15 cellular contexts compared by ENCODE assay signal in the genomic region with DNA sequence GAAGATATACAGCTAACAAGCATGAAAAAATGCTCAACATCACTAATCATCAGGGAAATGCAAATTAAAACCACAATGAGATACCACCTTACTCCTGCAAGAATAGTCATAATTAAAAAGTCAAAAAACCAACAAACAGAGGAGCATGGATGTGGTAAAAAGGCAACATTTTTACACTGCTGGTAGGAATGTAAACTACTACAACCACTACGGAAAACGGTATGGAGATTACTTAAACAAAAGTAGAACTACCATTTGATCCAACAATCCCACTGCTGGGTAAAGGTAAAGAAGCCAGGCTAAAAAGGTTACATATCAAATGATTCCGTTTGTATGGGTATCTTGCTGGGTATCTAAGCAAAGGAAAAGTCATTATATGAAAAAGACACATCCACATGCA. TPM values are rescaled to one million over a fixed set of nuclear protein-coding genes. Genes with fewer than 3 reads are reported as not detected.
A peak's percentile ranks its signal among the peaks of the same experiment; 100 is the strongest.
DNase-seq lines count a peak whose midpoint lies in the region; ATAC-seq, FAIRE-seq and TF ChIP-seq lines count a peak whose summit lies in the region.
"Had no signal": no experiment of that assay in that cellular context is flagged by ENCODE, and none has a peak within 500 bp of the region (broad histone marks: within the 10 kb centered on the region; RNA-seq: fewer than 3 reads in every experiment).

No MANE protein-coding gene starts in this region.

- no peak for TF ChIP-seq RAD21 in H1 (IDR thresholded peaks at IDR 0.05 in 1 of 2, conservative IDR thresholded peaks at IDR 0.05 in 1 of 2; ENCODE audit: low read depth in 2 of 2, low read length in 2 of 2)

- H4K8ac ChIP-seq in H1 (ENCODE audit: extremely low read depth, insufficient read depth, low read length), result no peak overlapping the region

- H3K36me3 ChIP-seq in SJSA1 (0 out of 2 replicates have a peak, but pooled peaks cover 3% of the 10 kb centered on the region), H1 (ENCODE audit: control insufficient read depth in 2 of 4, insufficient read depth in 4 of 4, low read length in 3 of 4) (peaks cover 0 to 9% (median 3%) of the 10 kb centered on the region in 4 experiments; a peak in 2 of 8 replicates)

- no peak overlapping the region for H2BK12ac ChIP-seq in H1 (ENCODE audit: low read depth, low read length)

- no peaks in the 10 kb centered on the region for H4K20me1 ChIP-seq in H1 (replicated peaks in 1 of 2; ENCODE audit: control insufficient read depth in 1 of 2, insufficient read depth in 2 of 2, low read length in 2 of 2)

- TF ChIP-seq CTCF in H1 (IDR thresholded peaks at IDR 0.05; ENCODE audit: control extremely low read depth in 1 of 3, insufficient read depth in 1 of 3, low read depth in 1 of 3, low read length in 3 of 3) (no peak), neural crest cell (conservative IDR thresholded peaks at IDR 0.05) (peak; percentile 24)

- no peak overlapping the region for H2BK120ac ChIP-seq in H1 (replicated peaks; ENCODE audit: low read depth, low read length)

- H3K27ac ChIP-seq in SJSA1 (peak overlapping the region; percentile 1; the same call in 1 of the 2 replicates), H1 (ENCODE audit: low read depth, low read length) (no peak overlapping the region)

- peaks cover 0 to 84% of the 10 kb centered on the region in 2 experiments; a peak in 2 of 4 replicates for H3K79me2 ChIP-seq in H1 (ENCODE audit: control insufficient read depth in 1 of 2, insufficient read depth in 2 of 2, low read length in 2 of 2)

- H3K4me2 ChIP-seq in H1 (ENCODE audit: insufficient read depth in 1 of 2, low read depth in 2 of 2, low read length in 2 of 2), result no peak overlapping the region

- no peak for ATAC-seq in left colon

- H3K56ac ChIP-seq in H1 (replicated peaks; ENCODE audit: insufficient read length, low read depth, low read length), result no peak overlapping the region

- H3K4ac ChIP-seq in H1 (replicated peaks; ENCODE audit: insufficient read length, low read depth, low read length), result no peak overlapping the region

- H3K27me3 ChIP-seq in SJSA1 (replicated peaks) (no peaks in the 10 kb centered on the region), H1 (replicated peaks in 1 of 4; ENCODE audit: control insufficient read depth in 3 of 4, extremely low read depth in 1 of 4, insufficient read depth in 3 of 4, low read length in 3 of 4) (no peaks in the 10 kb centered on the region)

- H3K27me3 Mint-ChIP-seq in neural crest cell (ENCODE audit: low read depth), result no peaks in the 10 kb centered on the region

- H2BK5ac ChIP-seq in H1 (ENCODE audit: low read depth, low read length), result no peak overlapping the region

- no peak overlapping the region for H2AFZ ChIP-seq in H1 (ENCODE audit: low read length)

- no peak overlapping the region for H2AK5ac ChIP-seq in H1 (ENCODE audit: low read depth, low read length)

- peaks cover 7% of the 10 kb centered on the region; the same call in 1 of the 2 replicates for H3K79me1 ChIP-seq in H1 (ENCODE audit: low read depth, low read length)

- H2BK15ac ChIP-seq in H1 (ENCODE audit: low read length), result no peak overlapping the region

- H3K27ac Mint-ChIP-seq in neural crest cell (ENCODE audit: unreplicated experiment), result no peak overlapping the region

- H3K14ac ChIP-seq in H1 (ENCODE audit: insufficient read length), result no peak overlapping the region

- H3K9me3 ChIP-seq in SJSA1 (replicated peaks) (no peaks in the 10 kb centered on the region), H1 (ENCODE audit: insufficient read depth in 2 of 2, low read depth in 1 of 2, low read length in 1 of 2) (peaks cover 12 to 22% of the 10 kb centered on the region in 2 experiments; a peak in 3 of 4 replicates)

- no peaks in the 10 kb centered on the region for H3K23me2 ChIP-seq in H1 (ENCODE audit: low read depth, low read length)

- peaks cover 31% of the 10 kb centered on the region for H3K4me1 ChIP-seq in SJSA1 (replicated peaks)
- peaks cover 0 to 4% (median 1%) of the 10 kb centered on the region in 4 experiments; a peak in 1 of 7 replicates for H3K4me1 ChIP-seq in H1 (replicated peaks in 1 of 4; ENCODE audit: control insufficient read depth in 3 of 4, insufficient read depth in 4 of 4, low read length in 3 of 4)

- H3K4me1 Mint-ChIP-seq in neural crest cell, result peaks cover 19% of the 10 kb centered on the region

- no peak overlapping the region for H3K23ac ChIP-seq in H1 (ENCODE audit: insufficient read length)

- no peak overlapping the region for H4K91ac ChIP-seq in H1 (replicated peaks; ENCODE audit: insufficient read length, low read length)

- H3K4me3 ChIP-seq in SJSA1, result no peak overlapping the region
- H3K4me3 ChIP-seq in H1 (ENCODE audit: extremely low read depth in 1 of 4, insufficient read depth in 2 of 4, low read depth in 3 of 4, low read length in 4 of 4), result no peak overlapping the region

- intact Hi-C loops in left colon (cut with DNase I, micrococcal nuclease), result no loop called here

- CTCF ChIA-PET in H1 (lab: Charles Lee; ENCODE audit: partially characterized antibody), result interaction anchor here (1.4 kb wide), 1 partner anchor 15 kb away, joined by 4 read pairs; no protein-coding TSS in a partner anchor

- no peak overlapping the region for H3K9ac ChIP-seq in H1 (replicated peaks in 1 of 4; ENCODE audit: extremely low read depth in 1 of 4, low read depth in 3 of 4, low read length in 3 of 4)

- POLR2A ChIA-PET in H1 (lab: Charles Lee; ENCODE audit: partially characterized antibody), result interaction anchor here (1.5 kb wide), 1 partner anchor 54 kb away, joined by 3 read pairs; a partner anchor contains a TSS

- no peak overlapping the region for H3K18ac ChIP-seq in H1 (ENCODE audit: extremely low read depth, low read length)

- H3K4me3 Mint-ChIP-seq in neural crest cell, result no peak overlapping the region

- TF ChIP-seq EP300 in H1 (IDR thresholded peaks at IDR 0.05; ENCODE audit: borderline replicate concordance in 1 of 2, low read depth in 2 of 2, low read length in 2 of 2), result no peak

- TF ChIP-seq POLR2A in H1 (IDR thresholded peaks at IDR 0.05; ENCODE audit: control extremely low read depth in 1 of 2, low read depth in 2 of 2, low read length in 2 of 2) (no peak), GM12892 (IDR thresholded peaks at IDR 0.05; ENCODE audit: low read depth, low read length) (no peak)

- H2BK20ac ChIP-seq in H1 (ENCODE audit: low read length), result no peak overlapping the region

- FAIRE-seq in H1 (lab: Jason Lieb, UNC) (no peak), GM12892 (lab: Jason Lieb, UNC) (no peak)

- peaks cover 5% of the 10 kb centered on the region for H3K9me3 Mint-ChIP-seq in neural crest cell

- 34% methylated on average over 3 of the region's 3 CpGs; no CpG with 5 or more reads in 1 of the 2 experiments for WGBS in H1 (ENCODE audit: extremely low coverage in 1 of 2, insufficient coverage in 1 of 2, insufficient read length in 1 of 2, insufficient replicate concordance in 2 of 2, low coverage in 1 of 2, low lambda C conversion rate in 2 of 2, missing lambda C conversion rate in 1 of 2), 2 experiments

- H3K36me3 Mint-ChIP-seq in neural crest cell (ENCODE audit: low read depth), result peaks cover 17% of the 10 kb centered on the region

- no peak overlapping the region for H4K5ac ChIP-seq in H1 (ENCODE audit: insufficient read length, low read depth, low read length)

- DNase-seq in H4 (ENCODE audit: low spot score), result peak; percentile 20
- peak in 1 of 2 experiments; percentile 29 for DNase-seq in SJSA1 (ENCODE audit: low read depth in 1 of 2, low spot score in 2 of 2)
- DNase-seq in H1 (ENCODE audit: low read depth in 1 of 2, low spot score in 2 of 2), result no peak
- DNase-seq in neural crest cell (ENCODE audit: low read depth, low spot score), result no peak
- DNase-seq in GM12892 (ENCODE audit: insufficient read length), result no peak
- no peak for DNase-seq in NCI-H1694 (lab: John Stamatoyannopoulos, UW)
- DNase-seq in left colon, result no peak
- DNase-seq in activated CD8-positive, alpha-beta memory T cell treated with anti-CD3 and anti-CD28 coated beads for 24 hours, result no peak
- DNase-seq: KBM-7, NCI-H1048, NCI-H1436 treated with DMSO at 0.1 percent for 48 hours, NCI-H2081, NCI-H748 treated with DMSO at 0.1 percent for 48 hours, OCI-M1, SHP77 treated with DMSO at 0.1 percent for 48 hours had no signal

TF ChIP-seq in H1, 55 proteins besides CTCF, POLR2A, EP300 and RAD21:
- TF ChIP-seq NRF1 (IDR thresholded peaks at IDR 0.05; ENCODE audit: low read depth, low read length) (no peak), TEAD4 (IDR thresholded peaks at IDR 0.05; ENCODE audit: low read depth, low read length) (peak; percentile 77)

RNA-seq across cellular contexts. Expression of a gene that starts 53.8 kb away (rescaled TPM):
- 21.6 and 31.0 TPM in 2 replicates for total RNA-seq in H4 (2014; rRNA removed; shearing (Covaris generic))
- 20.6 and 31.9 TPM in 2 replicates for total RNA-seq in SJSA1 (2014; rRNA removed; shearing (Covaris generic))
- total RNA-seq in H1 (2021; fragmentation: NEBNext Ultra II Directional; extraction: Animal tissue kit (Norgen Biotek cat#: 25700)), result 20.7 and 23.4 TPM in 2 replicates
- polyA plus RNA-seq in H1 (2011; rRNA removed), result 2.2 and 4.6 TPM in 2 replicates
- 6.1 TPM for polyA plus RNA-seq in H1 (2011; cell fraction: cytosol; rRNA removed)
- 2.5 TPM for polyA plus RNA-seq in H1 (2011; cell fraction: nucleus; rRNA removed)
- 5.4 to 12.2 TPM (median 8.0 TPM) in 4 replicates for polyA plus RNA-seq in H1 (2012, experiment 1 of 2)
- polyA plus RNA-seq in H1 (2012, experiment 2 of 2), result 0.63 TPM
- 6.9 TPM for polyA plus RNA-seq in H1 (2013, experiment 1 of 2)
- 6.6 TPM for polyA plus RNA-seq in H1 (2013, experiment 2 of 2)
- polyA minus RNA-seq in H1 (2011; rRNA and poly(A)+ RNA removed), result 12.8 and 16.7 TPM in 2 replicates
- polyA minus RNA-seq in H1 (2011; cell fraction: cytosol; rRNA and poly(A)+ RNA removed), result 7.7 TPM
- 27.8 TPM for polyA minus RNA-seq in H1 (2011; cell fraction: nucleus; rRNA and poly(A)+ RNA removed)
- total RNA-seq in neural crest cell, result 44.2 and 47.0 TPM in 2 replicates
- 14.1 TPM for polyA plus RNA-seq in GM12892 (2012; ENCODE audit: missing spikeins)
- 10 to 100 TPM; 41.7 to 56.2 TPM for total RNA-seq in left colon
